Comparison of ENCODE assay signal across 8 cellular contexts in genomic region chr18:21110667-21111350, GRCh38. TPM values are rescaled to one million over a fixed set of nuclear protein-coding genes. Genes with fewer than 3 reads are reported as not detected.
DNase-seq lines count a peak whose midpoint lies in the region; ATAC-seq and TF ChIP-seq lines count a peak whose summit lies in the region.

No MANE protein-coding gene starts in this region.

- H3K27me3 ChIP-seq in HUES64 (ENCODE audit: insufficient read depth, low read length), result peaks cover 13% of the 10 kb centered on the region
- peaks cover 12% of the 10 kb centered on the region for H3K27me3 ChIP-seq in iPS-15b (ENCODE audit: control insufficient read depth, insufficient read depth, low read length)

- ATAC-seq in GM21423 (IDR thresholded peaks at IDR 0.05; ENCODE audit: unreplicated experiment), result peak; percentile 29

- H3K36me3 ChIP-seq in HUES64 (ENCODE audit: insufficient read depth, low read length) (no peaks in the 10 kb centered on the region), iPS-15b (ENCODE audit: control insufficient read depth, insufficient read depth, low read length) (no peaks in the 10 kb centered on the region)

- peaks cover 21% of the 10 kb centered on the region for H3K4me1 ChIP-seq in HUES64 (ENCODE audit: insufficient read depth, low read length)
- peaks cover 5% of the 10 kb centered on the region for H3K4me1 ChIP-seq in iPS-15b (ENCODE audit: control insufficient read depth, insufficient read depth, low read length)

- whole genome bisulfite sequencing in HUES64, result under 1% methylated on average over 47 of the region's 47 CpGs

- no peaks in the 10 kb centered on the region for H3K9me3 ChIP-seq in HUES64 (ENCODE audit: insufficient read depth, low read depth, low read length)
- H3K9me3 ChIP-seq in iPS-15b (ENCODE audit: control insufficient read depth, insufficient read depth, low read length), result no peaks in the 10 kb centered on the region

- peak overlapping the region; percentile 96 for H3K4me3 ChIP-seq in HUES64 (ENCODE audit: low read length)
- peak overlapping the region; percentile 96 for H3K4me3 ChIP-seq in astrocyte of the cerebellum (ENCODE audit: low read depth, low read length)
- peak overlapping the region; percentile 84 for H3K4me3 ChIP-seq in iPS-15b (ENCODE audit: low read depth, low read length)
- peak overlapping the region; percentile 63 to 98 (median 92) for H3K4me3 ChIP-seq in skin epidermis

- TF ChIP-seq CTCF in astrocyte of the cerebellum (IDR thresholded peaks at IDR 0.05; ENCODE audit: low read depth, low read length, missing control alignments), result no peak

- H3K27ac ChIP-seq in HUES64 (ENCODE audit: low read depth, low read length) (peak overlapping the region; percentile 85), skin epidermis (peak overlapping the region; percentile 77 to 99 (median 97))

- peak; percentile 79 for DNase-seq in D341Med (ENCODE audit: low spot score)
- DNase-seq in T-helper 22 cell (ENCODE audit: low read depth), result peak; percentile 48
- DNase-seq in astrocyte of the cerebellum (ENCODE audit: low read depth), result no peak
- DNase-seq in NCI-H2107 (lab: John Stamatoyannopoulos, UW), result no peak

- peak overlapping the region; percentile 93 for H3K9ac ChIP-seq in HUES64 (ENCODE audit: low read depth, low read length)
- peak overlapping the region; percentile 86 for H3K9ac ChIP-seq in iPS-15b (ENCODE audit: low read depth, low read length)

- in situ Hi-C loops in astrocyte of the cerebellum (cut with HindIII; ENCODE audit: low sequenced_read_pairs), result no loop called here

RNA-seq across cellular contexts. Expression of gene ROCK1, which starts 0.8 kb away (rescaled TPM):
- polyA plus RNA-seq in HUES64 (2013, experiment 1 of 2), result 25.0 TPM
- 29.6 TPM for polyA plus RNA-seq in HUES64 (2013, experiment 2 of 2)

Comparison
In these comparisons a context has a peak if more than half of its experiments do, and no peak if none do; other contexts are left out.
1. DNase-seq: peak in D341Med (single experiment) and T-helper 22 cell (single experiment); none in astrocyte of the cerebellum (single experiment) and NCI-H2107 (single experiment).
2. Peak in every context shown above with its lines, with median percentiles within 50 percentile points of each other: H3K4me3 ChIP-seq.